ENCODE assay signal across 21 cellular contexts in genomic region chr3:165011557-165011956, GRCh38.
DNase-seq lines count a peak whose midpoint lies in the region; ATAC-seq, FAIRE-seq and TF ChIP-seq lines count a peak whose summit lies in the region.
"Had no signal": no experiment of that assay in that cellular context is flagged by ENCODE, and none has a peak within 500 bp of the region (broad histone marks: within the 10 kb centered on the region; RNA-seq: fewer than 3 reads in every experiment).

No MANE protein-coding gene starts in this region.

- H3K9me3 ChIP-seq in pancreas (no peaks in the 10 kb centered on the region), right cardiac atrium (ENCODE audit: control insufficient read depth, low read length) (no peaks in the 10 kb centered on the region)
- H3K9me3 ChIP-seq: A549, Caco-2 had no signal

- H3K4me3 ChIP-seq in pancreas (no peak overlapping the region), right cardiac atrium (ENCODE audit: low read length) (no peak overlapping the region)
- H3K4me3 ChIP-seq: A549, GM12878 had no signal

- H3K4me1 ChIP-seq in pancreas = no peaks in the 10 kb centered on the region
- H3K4me1 ChIP-seq in right cardiac atrium (ENCODE audit: control insufficient read depth, insufficient read depth, low read length) = no peaks in the 10 kb centered on the region
- H3K4me1 ChIP-seq: A549, Caco-2 had no signal

- H3K27me3 ChIP-seq in pancreas = no peaks in the 10 kb centered on the region
- no peaks in the 10 kb centered on the region for H3K27me3 ChIP-seq in right cardiac atrium (ENCODE audit: control insufficient read depth, insufficient read depth)

- H3K27ac ChIP-seq in pancreas (no peak overlapping the region), right cardiac atrium (ENCODE audit: low read length) (no peak overlapping the region)
- H3K27ac ChIP-seq: A549, C4-2B had no signal

- DNase-seq in RCC 7860 (ENCODE audit: low spot score) (no peak), pancreas (no peak), GF-D8 (lab: John Stamatoyannopoulos, UW) (no peak), right cardiac atrium (no peak)
- no peak for DNase-seq in activated effector memory CD4-positive, alpha-beta T cell treated with Interleukin-2 at 50 U/mL for 16 hours
- DNase-seq: AML-193; Caco-2; CD4-positive, alpha-beta T cell; DMS153; DMS79; GOT3; H7; HFFc6; IMR-90 had no signal

- ATAC-seq in pancreas = no peak
- no peak for ATAC-seq in right cardiac atrium
- ATAC-seq: A549, GM12878, HCT116 had no signal

- no peak for TF ChIP-seq CTCF in pancreas (IDR thresholded peaks at IDR 0.05)

- FAIRE-seq in RCC 7860 (lab: Jason Lieb, UNC) (peak; percentile 36), colon (lab: Jason Lieb, UNC) (peak; percentile 38), pancreas (lab: Jason Lieb, UNC) (peak; percentile 85)
- FAIRE-seq: A549, D721Med, GM12878, HTR-8/SVneo had no signal

- no peaks in the 10 kb centered on the region for H3K36me3 ChIP-seq in pancreas

- 90 to 92% methylated on average over 3 of the region's 3 CpGs for WGBS in pancreas, 2 donors
- WGBS in right cardiac atrium = 93% methylated on average over 3 of the region's 3 CpGs

- intact Hi-C loops in pancreas (cut with DNase I) = no loop called here
- intact Hi-C loops in right cardiac atrium (cut with DNase I) = no loop called here
